In genomic region chr7:1665721-1666250, GRCh38 we compare ENCODE assay signal across 9 cellular contexts. TPM values are rescaled to one million over a fixed set of nuclear protein-coding genes. Genes with fewer than 3 reads are reported as not detected.
A peak's percentile ranks its signal among the peaks of the same experiment; 100 is the strongest.
DNase-seq lines count a peak whose midpoint lies in the region; ATAC-seq and TF ChIP-seq lines count a peak whose summit lies in the region.
"Had no signal": no experiment of that assay in that cellular context is flagged by ENCODE, and none has a peak within 500 bp of the region (broad histone marks: within the 10 kb centered on the region; RNA-seq: fewer than 3 reads in every experiment).

No MANE protein-coding gene starts in this region.

- peak overlapping the region; percentile 18 to 36 for H3K27ac ChIP-seq in uterus

- no peak for TF ChIP-seq POLR2A in uterus (IDR thresholded peaks at IDR 0.05)

- no peaks in the 10 kb centered on the region for H3K9me3 ChIP-seq in adipocyte (ENCODE audit: control insufficient read depth, low read length)
- no peaks in the 10 kb centered on the region for H3K9me3 ChIP-seq in uterus

- DNase-seq in activated naive CD4-positive, alpha-beta T cell treated with anti-CD3 and anti-CD28 coated beads, Interleukin-2, amount 10 ng/mL, durations not matched to agents 7 days and 5 days, result peak; percentile 19
- DNase-seq in activated naive CD4-positive, alpha-beta T cell (lab: John Stamatoyannopoulos, UW), result no peak
- DNase-seq in adipocyte (ENCODE audit: low read depth), result peak; percentile 73
- peak; percentile 61 for DNase-seq in islet precursor cell
- peak in 1 of 2 donors; percentile 14 for DNase-seq in uterus
- no peak for DNase-seq in putamen (ENCODE audit: low spot score)

- no peak overlapping the region for H3K4me3 Mint-ChIP-seq in activated naive CD4-positive, alpha-beta T cell treated with anti-CD3 and anti-CD28 coated beads, Interleukin-2, amount 10 ng/mL, durations not matched to agents 7 days and 5 days
- H3K4me3 Mint-ChIP-seq: neural crest cell had no signal

- CTCF ChIA-PET in activated naive CD4-positive, alpha-beta T cell treated with anti-CD3 and anti-CD28 coated beads, Interleukin-2, amount 10 ng/mL, durations not matched to agents 7 days and 5 days (lab: Charles Lee), result no interaction called here

- H3K36me3 ChIP-seq in adipocyte (ENCODE audit: control insufficient read depth, insufficient read depth, low read length, severe bottlenecking) (no peaks in the 10 kb centered on the region), uterus (no peaks in the 10 kb centered on the region)

- H3K36me3 Mint-ChIP-seq in activated naive CD4-positive, alpha-beta T cell treated with anti-CD3 and anti-CD28 coated beads, Interleukin-2, amount 10 ng/mL, durations not matched to agents 7 days and 5 days, result no peaks in the 10 kb centered on the region

- H3K4me3 ChIP-seq in adipocyte (ENCODE audit: low read length) (no peak overlapping the region), uterus (peak overlapping the region; percentile 31 to 39)

- TF ChIP-seq CTCF in uterus (IDR thresholded peaks at IDR 0.05), result no peak

- ATAC-seq in GM21825 (IDR thresholded peaks at IDR 0.05; ENCODE audit: unreplicated experiment) (no peak), HG03039 (IDR thresholded peaks at IDR 0.05; ENCODE audit: unreplicated experiment) (no peak)

- peaks cover 16% of the 10 kb centered on the region for H3K4me1 Mint-ChIP-seq in activated naive CD4-positive, alpha-beta T cell treated with anti-CD3 and anti-CD28 coated beads, Interleukin-2, amount 10 ng/mL, durations not matched to agents 7 days and 5 days

- H3K27ac Mint-ChIP-seq in activated naive CD4-positive, alpha-beta T cell treated with anti-CD3 and anti-CD28 coated beads, Interleukin-2, amount 10 ng/mL, durations not matched to agents 7 days and 5 days, result no peak overlapping the region

- intact Hi-C loops in uterus (cut with DNase I; ENCODE audit: low total_unique reads), result no loop called here

- no peaks in the 10 kb centered on the region for H3K9me3 Mint-ChIP-seq in activated naive CD4-positive, alpha-beta T cell treated with anti-CD3 and anti-CD28 coated beads, Interleukin-2, amount 10 ng/mL, durations not matched to agents 7 days and 5 days
- H3K9me3 Mint-ChIP-seq: neural crest cell had no signal

- H3K9ac ChIP-seq in adipocyte (ENCODE audit: low read length), result no peak overlapping the region

- H3K27me3 Mint-ChIP-seq in activated naive CD4-positive, alpha-beta T cell treated with anti-CD3 and anti-CD28 coated beads, Interleukin-2, amount 10 ng/mL, durations not matched to agents 7 days and 5 days, result peaks cover 89% of the 10 kb centered on the region

- peaks cover 2% of the 10 kb centered on the region for H3K4me1 ChIP-seq in adipocyte (ENCODE audit: control insufficient read depth, insufficient read depth, low read length)
- H3K4me1 ChIP-seq in uterus, result peaks cover 0 to 40% of the 10 kb centered on the region in 2 donors

- peaks cover 7% of the 10 kb centered on the region for H3K27me3 ChIP-seq in adipocyte (replicated peaks; ENCODE audit: control insufficient read depth, insufficient read depth, low read length)
- H3K27me3 ChIP-seq in uterus, result peaks cover 0 to 18% of the 10 kb centered on the region in 2 donors

RNA-seq across cellular contexts. Expression of gene ELFN1, which starts 4.3 kb away (rescaled TPM):
- total RNA-seq in uterus, result 1 to 10 TPM in 3 of 4 donors, under 1 TPM in 1; 0.51 to 6.7 (median 3.6) TPM

Comparison
In these comparisons a context has a peak if more than half of its experiments do, and no peak if none do; other contexts are left out.
1. DNase-seq: peak in activated naive CD4-positive, alpha-beta T cell treated with anti-CD3 and anti-CD28 coated beads, Interleukin-2, amount 10 ng/mL, durations not matched to agents 7 days and 5 days (single experiment), adipocyte (single experiment) and islet precursor cell (single experiment); none in activated naive CD4-positive, alpha-beta T cell (0 of 4) and putamen (single experiment).